8 cellular contexts compared by ENCODE assay signal in the genomic region with DNA sequence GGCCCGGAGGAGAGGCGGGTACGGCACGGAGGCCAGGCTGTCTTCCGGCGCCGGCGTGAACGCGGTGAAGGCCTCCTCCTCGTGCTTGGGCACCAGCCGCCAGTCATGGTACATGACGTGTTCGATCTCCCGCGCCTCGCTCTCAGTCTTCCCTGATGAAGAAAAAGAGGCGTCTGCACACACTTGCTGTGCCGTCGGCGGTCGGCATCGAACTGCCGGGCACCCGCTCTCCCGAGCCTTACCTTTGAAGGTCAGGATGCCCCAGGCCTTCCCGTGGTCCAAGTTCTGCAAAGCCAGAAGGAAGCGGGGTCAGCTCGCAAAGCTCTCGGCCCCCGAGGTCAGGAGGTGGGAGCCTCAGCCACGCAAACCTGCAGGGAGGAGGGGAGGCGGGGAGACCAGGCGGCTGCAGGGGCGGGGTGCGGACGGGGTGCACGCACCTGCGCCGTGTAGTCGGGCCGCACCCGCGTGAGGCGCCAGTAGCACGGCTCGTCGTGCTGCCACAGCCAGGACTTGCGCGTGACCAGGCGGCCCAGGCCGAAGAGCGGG. TPM values are rescaled to one million over a fixed set of nuclear protein-coding genes. Genes with fewer than 3 reads are reported as not detected.
DNase-seq lines count a peak whose midpoint lies in the region; ATAC-seq and TF ChIP-seq lines count a peak whose summit lies in the region.

A gene with protein sequence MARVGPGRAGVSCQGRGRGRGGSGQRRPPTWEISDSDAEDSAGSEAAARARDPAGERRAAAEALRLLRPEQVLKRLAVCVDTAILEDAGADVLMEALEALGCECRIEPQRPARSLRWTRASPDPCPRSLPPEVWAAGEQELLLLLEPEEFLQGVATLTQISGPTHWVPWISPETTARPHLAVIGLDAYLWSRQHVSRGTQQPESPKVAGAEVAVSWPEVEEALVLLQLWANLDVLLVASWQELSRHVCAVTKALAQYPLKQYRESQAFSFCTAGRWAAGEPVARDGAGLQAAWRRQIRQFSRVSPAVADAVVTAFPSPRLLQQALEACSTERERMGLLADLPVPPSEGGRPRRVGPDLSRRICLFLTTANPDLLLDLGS (plus strand): TSS at position 449 of the 546 bp plus-strand sequence. CDS start 418 bp downstream, outside the sequence.

- TF ChIP-seq CTCF in AG04450 (IDR thresholded peaks at IDR 0.05; ENCODE audit: low read depth, low read length) (no peak), retinal pigment epithelial cell (conservative IDR thresholded peaks at IDR 0.05; ENCODE audit: low read depth, low read length) (no peak)

- intact Hi-C loops in cardiac septum (cut with DNase I): loop anchor here (5.0 kb wide), 1 partner anchor 65 kb away; a partner anchor contains a TSS

- DNase-seq in AG04450 (ENCODE audit: low read depth, low spot score) (no peak), NT2/D1 (ENCODE audit: low read depth, low spot score) (no peak), cardiac septum (ENCODE audit: low spot score) (no peak), retinal pigment epithelial cell (ENCODE audit: low read depth) (no peak), NCI-H2196 (lab: John Stamatoyannopoulos, UW; ENCODE audit: unreplicated experiment) (no peak)
- DNase-seq in activated effector memory CD4-positive, alpha-beta T cell treated with anti-CD3 and anti-CD28 coated beads, Interleukin-2, amount 50 U/mL, for 16 hours: peak; percentile 84

- H3K4me3 ChIP-seq in AG04450 (ENCODE audit: low read depth, low read length) (peak within 1 kb of the TSS; percentile 77), NT2/D1 (ENCODE audit: insufficient read length, low read depth) (peak within 1 kb of the TSS; percentile 97), retinal pigment epithelial cell (ENCODE audit: low read length) (peak within 1 kb of the TSS; percentile 67)

- H3K27me3 ChIP-seq in AG04450 (ENCODE audit: control insufficient read depth, insufficient read depth, low read length): no peaks in the 10 kb centered on the region
- H3K27me3 ChIP-seq in NT2/D1 (ENCODE audit: insufficient read depth, insufficient read length): no peaks in the 10 kb centered on the region

- peaks cover 17% of the 10 kb centered on the region for H3K4me1 ChIP-seq in NT2/D1 (ENCODE audit: insufficient read depth, insufficient read length)

- CTCF ChIA-PET in AG04450 (lab: Charles Lee): interaction anchor here (0.9 to 1.2 kb wide), 2 partner anchors 10 to 52 kb away, joined by 3 read pairs; a partner anchor contains a TSS

- peak within 1 kb of the TSS; percentile 99 for H3K9ac ChIP-seq in NT2/D1 (ENCODE audit: insufficient read length, low read depth)

- H3K9me3 ChIP-seq in AG04450 (ENCODE audit: control insufficient read depth, insufficient read depth, low read length) (peaks cover 6% of the 10 kb centered on the region; the same call in 1 of the 2 replicates), NT2/D1 (ENCODE audit: insufficient read depth, low read length) (no peaks in the 10 kb centered on the region)

- peaks cover 77% of the 10 kb centered on the region for H3K36me3 ChIP-seq in NT2/D1 (ENCODE audit: insufficient read depth, insufficient read length, low read length)

- H3K27ac ChIP-seq in AG04450 (ENCODE audit: low read depth, low read length): peak within 1 kb of the TSS; percentile 39

- POLR2A ChIA-PET in AG04450 (lab: Yijun Ruan, JAX): interaction anchor here (0.6 to 1.8 kb wide), 5 partner anchors 8 to 54 kb away, joined by 3 to 17 read pairs (median 5); a partner anchor contains a TSS

- ATAC-seq in GM21619 (IDR thresholded peaks at IDR 0.05; ENCODE audit: unreplicated experiment) (peak; percentile 11), GM18498 (IDR thresholded peaks at IDR 0.05; ENCODE audit: unreplicated experiment) (no peak)

RNA-seq across cellular contexts. Expression of the gene that starts here (rescaled TPM):
- 2.4 and 3.1 TPM in 2 replicates for polyA plus RNA-seq in AG04450 (2011; rRNA removed)
- polyA minus RNA-seq in AG04450 (2011; rRNA and poly(A)+ RNA removed): 2.4 and 2.5 TPM in 2 replicates
- 14.9 TPM for total RNA-seq in cardiac septum
